Comparison of ENCODE assay signal across 9 cellular contexts in the genomic region with DNA sequence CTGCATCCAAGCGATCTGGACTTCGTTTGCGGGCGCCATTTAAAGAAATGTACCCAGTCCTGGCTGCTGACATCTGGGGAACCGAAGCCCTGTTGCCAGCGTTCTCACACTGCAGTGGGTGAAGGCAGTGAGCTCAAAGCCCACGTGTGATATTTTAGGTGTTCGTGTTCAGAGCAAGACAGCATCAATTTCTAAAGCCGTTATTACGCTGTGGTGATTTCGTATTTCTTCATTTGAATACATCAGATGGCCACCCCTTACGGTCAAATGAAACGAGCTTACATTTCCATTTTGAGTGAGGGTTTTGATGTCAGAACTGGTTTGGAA. TPM values are rescaled to one million over a fixed set of nuclear protein-coding genes. Genes with fewer than 3 reads are reported as not detected.
A peak's percentile ranks its signal among the peaks of the same experiment; 100 is the strongest.
DNase-seq lines count a peak whose midpoint lies in the region; ATAC-seq and TF ChIP-seq lines count a peak whose summit lies in the region.
"Had no signal": no experiment of that assay in that cellular context is flagged by ENCODE, and none has a peak within 500 bp of the region (broad histone marks: within the 10 kb centered on the region; RNA-seq: fewer than 3 reads in every experiment).

No MANE protein-coding gene starts in this region.

- 27% methylated on average over 13 of the region's 13 CpGs for WGBS in liver

- H3K9ac ChIP-seq in adipocyte (ENCODE audit: low read length) = peak overlapping the region; percentile 84
- H3K9ac ChIP-seq in liver (ENCODE audit: low read depth in 1 of 2, low read length in 2 of 2) = peak overlapping the region in 1 of 2 donors; percentile 33

- H3K27ac Mint-ChIP-seq in type B pancreatic cell = peak overlapping the region; percentile 99

- DNase-seq in BE2C (no peak), adipocyte (ENCODE audit: low read depth) (no peak), type B pancreatic cell (ENCODE audit: extremely low spot score, unreplicated experiment) (no peak), GM13977 (ENCODE audit: low spot score) (no peak), epidermal melanocyte (ENCODE audit: insufficient read length, low spot score) (no peak)
- DNase-seq in stimulated activated CD4-positive, alpha-beta T cell treated with anti-CD3 and anti-CD28 coated beads, Interleukin-4, amount 100 ng/mL, for 1 hour = no peak

- H3K4me3 ChIP-seq in BE2C (ENCODE audit: low read depth, low read length) (peak overlapping the region; percentile 79), adipocyte (ENCODE audit: low read length) (peak overlapping the region; percentile 86), liver (ENCODE audit: low read depth in 1 of 3, low read length in 3 of 3) (peak overlapping the region; percentile 79 to 88 (median 79))

- H3K9me3 Mint-ChIP-seq in type B pancreatic cell = peaks cover 4% of the 10 kb centered on the region

- H3K27me3 ChIP-seq in BE2C (no peaks in the 10 kb centered on the region), adipocyte (replicated peaks; ENCODE audit: control insufficient read depth, insufficient read depth, low read length) (no peaks in the 10 kb centered on the region), liver (ENCODE audit: control insufficient read depth in 4 of 4, insufficient read depth in 4 of 4, low read length in 3 of 4) (no peaks in the 10 kb centered on the region)

- no peak for TF ChIP-seq RAD21 in liver (IDR thresholded peaks at IDR 0.05)

- peaks cover 9% of the 10 kb centered on the region for H3K4me1 ChIP-seq in BE2C
- H3K4me1 ChIP-seq in adipocyte (ENCODE audit: control insufficient read depth, insufficient read depth, low read length) = peaks cover 22% of the 10 kb centered on the region
- peaks cover 0 to 14% (median 9%) of the 10 kb centered on the region in 4 donors for H3K4me1 ChIP-seq in liver (ENCODE audit: control insufficient read depth in 4 of 4, insufficient read depth in 4 of 4, low read length in 3 of 4)

- peak; percentile 19 for ATAC-seq in HG02938 (IDR thresholded peaks at IDR 0.05; ENCODE audit: unreplicated experiment)

- in situ Hi-C loops in GM13977 (cut with MboI; ENCODE audit: low pct_unique_long_range_greater_than_20kb, low sequenced_read_pairs, unreplicated experiment) = loop anchor here (10.0 kb wide), 1 partner anchor 398 kb away; no protein-coding TSS in a partner anchor

- peaks cover 18% of the 10 kb centered on the region for H3K4me1 Mint-ChIP-seq in type B pancreatic cell (ENCODE audit: unreplicated experiment)

- no peak for TF ChIP-seq CTCF in BE2C (IDR thresholded peaks at IDR 0.05; ENCODE audit: low read depth, low read length)
- no peak for TF ChIP-seq CTCF in liver (IDR thresholded peaks at IDR 0.05; ENCODE audit: low read depth, low read length, missing input control)
- peak; percentile 24 for TF ChIP-seq CTCF in type B pancreatic cell (conservative IDR thresholded peaks at IDR 0.05)
- no peak for TF ChIP-seq CTCF in GM13977 (IDR thresholded peaks at IDR 0.05; ENCODE audit: extremely low read depth, insufficient read depth, missing control alignments)

- H3K36me3 ChIP-seq in BE2C (no peaks in the 10 kb centered on the region), adipocyte (ENCODE audit: control insufficient read depth, insufficient read depth, low read length, severe bottlenecking) (no peaks in the 10 kb centered on the region), liver (ENCODE audit: control insufficient read depth in 4 of 4, insufficient read depth in 3 of 4, low read depth in 1 of 4, low read length in 3 of 4) (no peaks in the 10 kb centered on the region)

- H3K4me3 Mint-ChIP-seq in type B pancreatic cell = peak overlapping the region; percentile 93

- H3K27ac ChIP-seq in liver (ENCODE audit: low read depth in 1 of 2, low read length in 2 of 2) = no peak overlapping the region

- H3K36me3 Mint-ChIP-seq in type B pancreatic cell = peaks cover 7% of the 10 kb centered on the region

- H3K9me3 ChIP-seq in BE2C (no peaks in the 10 kb centered on the region), adipocyte (ENCODE audit: control insufficient read depth, low read length) (no peaks in the 10 kb centered on the region), liver (ENCODE audit: control insufficient read depth in 4 of 4, low read length in 3 of 4) (no peaks in the 10 kb centered on the region)

- no peaks in the 10 kb centered on the region for H3K27me3 Mint-ChIP-seq in type B pancreatic cell

TF ChIP-seq in liver, 16 proteins besides CTCF, POLR2A, EP300 and RAD21:
- no peak for TF ChIP-seq TAF1 (conservative IDR thresholded peaks at IDR 0.05)
- no peak for TF ChIP-seq GABPA (IDR thresholded peaks at IDR 0.05 in 1 of 2, conservative IDR thresholded peaks at IDR 0.05 in 1 of 2)
- no peak for TF ChIP-seq NR2F2 (IDR thresholded peaks at IDR 0.05)
- TF ChIP-seq, protein P1, sequence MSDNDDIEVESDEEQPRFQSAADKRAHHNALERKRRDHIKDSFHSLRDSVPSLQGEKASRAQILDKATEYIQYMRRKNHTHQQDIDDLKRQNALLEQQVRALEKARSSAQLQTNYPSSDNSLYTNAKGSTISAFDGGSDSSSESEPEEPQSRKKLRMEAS (IDR thresholded peaks at IDR 0.05) = no peak
- TF ChIP-seq, protein P2, sequence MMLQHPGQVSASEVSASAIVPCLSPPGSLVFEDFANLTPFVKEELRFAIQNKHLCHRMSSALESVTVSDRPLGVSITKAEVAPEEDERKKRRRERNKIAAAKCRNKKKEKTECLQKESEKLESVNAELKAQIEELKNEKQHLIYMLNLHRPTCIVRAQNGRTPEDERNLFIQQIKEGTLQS (IDR thresholded peaks at IDR 0.05) = no peak
- no peak for TF ChIP-seq FOXA2 (IDR thresholded peaks at IDR 0.05)
- TF ChIP-seq RXRA (IDR thresholded peaks at IDR 0.05) = no peak
- TF ChIP-seq HNF4G (IDR thresholded peaks at IDR 0.05) = no peak
- TF ChIP-seq, protein P3, sequence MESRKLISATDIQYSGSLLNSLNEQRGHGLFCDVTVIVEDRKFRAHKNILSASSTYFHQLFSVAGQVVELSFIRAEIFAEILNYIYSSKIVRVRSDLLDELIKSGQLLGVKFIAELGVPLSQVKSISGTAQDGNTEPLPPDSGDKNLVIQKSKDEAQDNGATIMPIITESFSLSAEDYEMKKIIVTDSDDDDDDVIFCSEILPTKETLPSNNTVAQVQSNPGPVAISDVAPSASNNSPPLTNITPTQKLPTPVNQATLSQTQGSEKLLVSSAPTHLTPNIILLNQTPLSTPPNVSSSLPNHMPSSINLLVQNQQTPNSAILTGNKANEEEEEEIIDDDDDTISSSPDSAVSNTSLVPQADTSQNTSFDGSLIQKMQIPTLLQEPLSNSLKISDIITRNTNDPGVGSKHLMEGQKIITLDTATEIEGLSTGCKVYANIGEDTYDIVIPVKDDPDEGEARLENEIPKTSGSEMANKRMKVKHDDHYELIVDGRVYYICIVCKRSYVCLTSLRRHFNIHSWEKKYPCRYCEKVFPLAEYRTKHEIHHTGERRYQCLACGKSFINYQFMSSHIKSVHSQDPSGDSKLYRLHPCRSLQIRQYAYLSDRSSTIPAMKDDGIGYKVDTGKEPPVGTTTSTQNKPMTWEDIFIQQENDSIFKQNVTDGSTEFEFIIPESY (IDR thresholded peaks at IDR 0.05) = no peak
- TF ChIP-seq SP1 (IDR thresholded peaks at IDR 0.05) = no peak

RNA-seq across cellular contexts. Expression of a gene that starts 0.4 kb away (rescaled TPM):
- polyA plus RNA-seq in BE2C (2012; ENCODE audit: insufficient read depth, insufficient read length, low read depth) = not detected
- total RNA-seq in liver (not detected), type B pancreatic cell (ENCODE audit: low replicate concordance) (1.3 and 2.5 TPM in 2 replicates)
- polyA plus RNA-seq in liver = under 1 TPM in 1 of 2 donors, not detected in 1; 0.09 TPM
- total RNA-seq: myocyte had no signal

RNA-seq across cellular contexts. Expression of a gene that starts 42.2 kb away (rescaled TPM):
- polyA plus RNA-seq in BE2C (2012; ENCODE audit: insufficient read depth, insufficient read length, low read depth) = 11.4 TPM
- total RNA-seq in liver (10 to 100 TPM; 24.3 to 42.8 TPM), type B pancreatic cell (ENCODE audit: low replicate concordance) (39.7 and 55.8 TPM in 2 replicates)
- 10 to 100 TPM in 1 of 2 donors, 1 to 10 TPM in 1; 7.2 to 18.6 TPM for polyA plus RNA-seq in liver

RNA-seq across cellular contexts. Expression of a gene that starts 43.4 kb away (rescaled TPM):
- not detected for polyA plus RNA-seq in BE2C (2012; ENCODE audit: insufficient read depth, insufficient read length, low read depth)
- total RNA-seq in liver (under 1 TPM in 1 of 2 donors, not detected in 1; 0.25 TPM), type B pancreatic cell (ENCODE audit: low replicate concordance) (not detected in 2 replicates)
- under 1 TPM in 1 of 2 donors, not detected in 1; 0.05 TPM for polyA plus RNA-seq in liver
- total RNA-seq: myocyte had no signal
